Comparison of ENCODE assay signal across 26 cellular contexts in genomic region chr20:24747015-24747712, GRCh38.
DNase-seq lines count a peak whose midpoint lies in the region; ATAC-seq and TF ChIP-seq lines count a peak whose summit lies in the region.
"Had no signal": no experiment of that assay in that cellular context is flagged by ENCODE, and none has a peak within 500 bp of the region (broad histone marks: within the 10 kb centered on the region; RNA-seq: fewer than 3 reads in every experiment).

No MANE protein-coding gene starts in this region.

- DNase-seq in DMS53 (lab: John Stamatoyannopoulos, UW) (peak; percentile 10), DMS53 treated with DMSO at 0.1 percent for 48 hours (lab: John Stamatoyannopoulos, UW; ENCODE audit: unreplicated experiment) (no peak), DND-41 (peak; percentile 95), osteocyte (ENCODE audit: extremely low spot score, unreplicated experiment) (peak; percentile 62), glutamatergic neuron (no peak), amniotic stem cell (lab: John Stamatoyannopoulos, UW) (no peak)
- DNase-seq in activated CD8-positive, alpha-beta memory T cell treated with anti-CD3 and anti-CD28 coated beads, Interleukin-2, amount 50 U/mL, for 48 hours: peak; percentile 44
- DNase-seq: activated CD4-positive, alpha-beta T cell treated with anti-CD3 and anti-CD28 coated beads for 48 hours; activated gamma-delta T cell treated with Interleukin-2 at 50 U/mL for 16 hours; activated T-cell treated with anti-CD3 and anti-CD28 coated beads, Interleukin-2, amount 50 U/mL, for 1 hour; central memory CD4-positive, alpha-beta T cell; dorsolateral prefrontal cortex; immature natural killer cell; NCI-H1048; NCI-H446 treated with DMSO at 0.1 percent for 48 hours; stimulated activated CD4-positive, alpha-beta T cell treated with anti-CD3 and anti-CD28 coated beads, Interleukin-2, amount 100 ng/mL, for 48 hours; stimulated activated naive CD4-positive, alpha-beta T cell; T-helper 2 cell had no signal

- H3K4me3 Mint-ChIP-seq in osteocyte (ENCODE audit: unreplicated experiment) (no peak overlapping the region), glutamatergic neuron (ENCODE audit: unreplicated experiment) (no peak overlapping the region)
- H3K4me3 Mint-ChIP-seq: CD8-positive, alpha-beta T cell; immature natural killer cell had no signal

- no peaks in the 10 kb centered on the region for H3K9me3 ChIP-seq in DND-41 (ENCODE audit: insufficient read depth, low read length, severe bottlenecking)
- H3K9me3 ChIP-seq: Peyer's patch, prostate gland had no signal

- H3K9me3 Mint-ChIP-seq in osteocyte (ENCODE audit: unreplicated experiment) (peaks cover 3% of the 10 kb centered on the region), glutamatergic neuron (ENCODE audit: unreplicated experiment) (peaks cover 1% of the 10 kb centered on the region)
- H3K9me3 Mint-ChIP-seq: CD8-positive, alpha-beta T cell had no signal

- peak overlapping the region in 1 of 2 experiments; percentile 7; a peak in 2 of 4 replicates for H3K4me3 ChIP-seq in DND-41 (ENCODE audit: low read depth in 1 of 2, low read length in 2 of 2)
- H3K4me3 ChIP-seq: ascending aorta, dorsolateral prefrontal cortex, Peyer's patch, prostate gland, skin epidermis, tibial nerve had no signal

- H3K4me1 Mint-ChIP-seq in osteocyte (ENCODE audit: unreplicated experiment): no peaks in the 10 kb centered on the region
- H3K4me1 Mint-ChIP-seq in glutamatergic neuron (ENCODE audit: low read depth, unreplicated experiment): no peaks in the 10 kb centered on the region
- H3K4me1 Mint-ChIP-seq: immature natural killer cell had no signal

- H3K27me3 ChIP-seq in DND-41 (ENCODE audit: insufficient read depth, low read length, poor library complexity): no peaks in the 10 kb centered on the region
- H3K27me3 ChIP-seq: ascending aorta, dorsolateral prefrontal cortex, Peyer's patch, tibial nerve had no signal

- H3K27ac ChIP-seq in DND-41 (ENCODE audit: low read length): peak overlapping the region; percentile 91
- H3K27ac ChIP-seq: 22Rv1, ascending aorta, dorsolateral prefrontal cortex, Peyer's patch, prostate gland, skin epidermis, tibial nerve had no signal

- no peaks in the 10 kb centered on the region for H3K79me2 ChIP-seq in DND-41 (ENCODE audit: insufficient read depth, low read length)

- H3K9ac ChIP-seq in DND-41 (ENCODE audit: low read depth, low read length): peak overlapping the region; percentile 42

- no peak for TF ChIP-seq CTCF in DND-41 (IDR thresholded peaks at IDR 0.05; ENCODE audit: borderline replicate concordance, extremely low read depth, low read length, poor library complexity, severe bottlenecking)
- no peak for TF ChIP-seq CTCF in osteocyte (IDR thresholded peaks at IDR 0.05)
- no peak for TF ChIP-seq CTCF in glutamatergic neuron (IDR thresholded peaks at IDR 0.05; ENCODE audit: partially characterized antibody, unreplicated experiment)

- peak overlapping the region; percentile 11; the same call in 1 of the 2 replicates for H2AFZ ChIP-seq in DND-41 (ENCODE audit: low read depth, low read length)

- H3K27me3 Mint-ChIP-seq in osteocyte (ENCODE audit: unreplicated experiment) (no peaks in the 10 kb centered on the region), glutamatergic neuron (ENCODE audit: unreplicated experiment) (no peaks in the 10 kb centered on the region)

- H3K36me3 ChIP-seq in DND-41 (ENCODE audit: insufficient read depth, low read length): no peaks in the 10 kb centered on the region
- H3K36me3 ChIP-seq: ascending aorta, Peyer's patch, prostate gland, tibial nerve had no signal

- peaks cover 41% of the 10 kb centered on the region for H3K4me1 ChIP-seq in DND-41 (ENCODE audit: insufficient read depth, low read length)
- H3K4me1 ChIP-seq: ascending aorta, Peyer's patch, prostate gland, tibial nerve had no signal

- no peaks in the 10 kb centered on the region for H3K36me3 Mint-ChIP-seq in osteocyte (ENCODE audit: unreplicated experiment)
- no peaks in the 10 kb centered on the region for H3K36me3 Mint-ChIP-seq in glutamatergic neuron (ENCODE audit: unreplicated experiment)
- H3K36me3 Mint-ChIP-seq: CD8-positive, alpha-beta T cell; immature natural killer cell had no signal

- H3K4me2 ChIP-seq in DND-41 (ENCODE audit: insufficient read depth, low read length): peak overlapping the region; percentile 51

- ATAC-seq in DND-41 (ENCODE audit: insufficient read depth, low read depth) (peak; percentile 95), GM21526 (IDR thresholded peaks at IDR 0.05; ENCODE audit: low FRiP score, unreplicated experiment) (no peak)
- ATAC-seq: CD8-positive, alpha-beta T cell had no signal

- H3K27ac Mint-ChIP-seq in osteocyte (ENCODE audit: unreplicated experiment): no peak overlapping the region
- no peak overlapping the region for H3K27ac Mint-ChIP-seq in glutamatergic neuron (ENCODE audit: unreplicated experiment)
- H3K27ac Mint-ChIP-seq: CD8-positive, alpha-beta T cell; immature natural killer cell had no signal

- H4K20me1 ChIP-seq in DND-41 (ENCODE audit: insufficient read depth, low read length): no peaks in the 10 kb centered on the region

Comparison
In these comparisons a context has a peak if more than half of its experiments do, and no peak if none do; other contexts are left out.
1. DNase-seq: peak in DMS53 (single experiment), DND-41 (single experiment), activated CD8-positive, alpha-beta memory T cell treated with anti-CD3 and anti-CD28 coated beads, Interleukin-2, amount 50 U/mL, for 48 hours (single experiment) and osteocyte (single experiment); none in DMS53 treated with DMSO at 0.1 percent for 48 hours (single experiment), glutamatergic neuron (single experiment) and amniotic stem cell (single experiment).